ENCODE assay signal across 8 cellular contexts in genomic region chr13:113759525-113760137, GRCh38. TPM values are rescaled to one million over a fixed set of nuclear protein-coding genes. Genes with fewer than 3 reads are reported as not detected.
DNase-seq lines count a peak whose midpoint lies in the region; ATAC-seq and TF ChIP-seq lines count a peak whose summit lies in the region.

No MANE protein-coding gene starts in this region.

- DNase-seq in DMS153 treated with DMSO at 0.1 percent for 48 hours (lab: John Stamatoyannopoulos, UW; ENCODE audit: unreplicated experiment): peak; percentile 69
- no peak for DNase-seq in DMS153 (lab: John Stamatoyannopoulos, UW)
- peak; percentile 25 for DNase-seq in PC-3
- peak; percentile 54 for DNase-seq in epidermal melanocyte (ENCODE audit: insufficient read length, low spot score)
- DNase-seq in NCI-H446 (lab: John Stamatoyannopoulos, UW): no peak

- peak overlapping the region; percentile 97 for H3K4me3 ChIP-seq in PC-3 (ENCODE audit: low read length)
- peak overlapping the region; percentile 49 for H3K4me3 ChIP-seq in mucosa of stomach (ENCODE audit: low read length)

- ATAC-seq in PC-3: peak; percentile 18
- ATAC-seq in HG03354 (IDR thresholded peaks at IDR 0.05; ENCODE audit: poor library complexity, severe bottlenecking, unreplicated experiment): no peak
- ATAC-seq in HG02678 (IDR thresholded peaks at IDR 0.05; ENCODE audit: unreplicated experiment): no peak

- H3K9ac ChIP-seq in PC-3 (ENCODE audit: low read length) (peak overlapping the region; percentile 68), mucosa of stomach (ENCODE audit: low read length) (peak overlapping the region; percentile 37)

- peak overlapping the region; percentile 98 for H2AFZ ChIP-seq in PC-3 (ENCODE audit: low read length)

- no peaks in the 10 kb centered on the region for H3K36me3 ChIP-seq in PC-3 (ENCODE audit: low read depth, low read length)
- H3K36me3 ChIP-seq in mucosa of stomach (ENCODE audit: control insufficient read depth, insufficient read depth, low read length): no peaks in the 10 kb centered on the region

- no peaks in the 10 kb centered on the region for H4K20me1 ChIP-seq in PC-3 (ENCODE audit: low read length)

- peaks cover 25% of the 10 kb centered on the region for H3K79me2 ChIP-seq in PC-3 (ENCODE audit: low read length)

- no peaks in the 10 kb centered on the region for H3F3A ChIP-seq in PC-3 (ENCODE audit: low read length, unreplicated experiment)

- H3K4me1 ChIP-seq in PC-3 (ENCODE audit: insufficient read depth, low read length) (peaks cover 22% of the 10 kb centered on the region), mucosa of stomach (ENCODE audit: control insufficient read depth, insufficient read depth, low read length) (peaks cover 18% of the 10 kb centered on the region)

- TSS peak; percentile 83 for BruUV-seq in PC-3 (replicated peaks; lab: Mats Ljungman, UMichigan)

- POLR2A ChIA-PET in PC-3 (lab: Charles Lee; ENCODE audit: unreplicated experiment): no interaction called here

- CTCF ChIA-PET in PC-3 (lab: Charles Lee): interaction anchor here (0.7 kb wide), 1 partner anchor 373 kb away, joined by 3 read pairs; the partner anchor contains the start of gene RASA3

- H3K4me2 ChIP-seq in PC-3 (ENCODE audit: low read length): peak overlapping the region; percentile 91

- TF ChIP-seq CTCF in PC-3 (conservative IDR thresholded peaks at IDR 0.05; ENCODE audit: low read depth, low read length): no peak

- intact Hi-C loops in PC-3 (cut with micrococcal nuclease): loop anchor here (2.0 kb wide), 1 partner anchor 25 kb away; no protein-coding TSS in a partner anchor

- H3K9me3 ChIP-seq in PC-3 (ENCODE audit: low read length) (no peaks in the 10 kb centered on the region), mucosa of stomach (ENCODE audit: control insufficient read depth, low read length) (no peaks in the 10 kb centered on the region)

- H3K9me2 ChIP-seq in PC-3 (replicated peaks; ENCODE audit: low read length): no peaks in the 10 kb centered on the region

- peak overlapping the region; percentile 17; the same call in 1 of the 2 replicates for H3K27ac ChIP-seq in PC-3 (ENCODE audit: low read length)

- H3K27me3 ChIP-seq in PC-3 (ENCODE audit: low read length) (no peaks in the 10 kb centered on the region), mucosa of stomach (ENCODE audit: control insufficient read depth, insufficient read depth, low read length) (peaks cover 24% of the 10 kb centered on the region)

RNA-seq across cellular contexts. Expression of gene TMEM255B, which starts 0.6 kb away (rescaled TPM):
- 26.9 and 35.5 TPM in 2 replicates for total RNA-seq in PC-3 (2014; rRNA removed)

Comparison
In these comparisons a context has a peak if more than half of its experiments do, and no peak if none do; other contexts are left out.
1. DNase-seq: peak in DMS153 treated with DMSO at 0.1 percent for 48 hours (single experiment), PC-3 (single experiment) and epidermal melanocyte (single experiment); none in DMS153 (single experiment) and NCI-H446 (0 of 2).